In the genomic region with DNA sequence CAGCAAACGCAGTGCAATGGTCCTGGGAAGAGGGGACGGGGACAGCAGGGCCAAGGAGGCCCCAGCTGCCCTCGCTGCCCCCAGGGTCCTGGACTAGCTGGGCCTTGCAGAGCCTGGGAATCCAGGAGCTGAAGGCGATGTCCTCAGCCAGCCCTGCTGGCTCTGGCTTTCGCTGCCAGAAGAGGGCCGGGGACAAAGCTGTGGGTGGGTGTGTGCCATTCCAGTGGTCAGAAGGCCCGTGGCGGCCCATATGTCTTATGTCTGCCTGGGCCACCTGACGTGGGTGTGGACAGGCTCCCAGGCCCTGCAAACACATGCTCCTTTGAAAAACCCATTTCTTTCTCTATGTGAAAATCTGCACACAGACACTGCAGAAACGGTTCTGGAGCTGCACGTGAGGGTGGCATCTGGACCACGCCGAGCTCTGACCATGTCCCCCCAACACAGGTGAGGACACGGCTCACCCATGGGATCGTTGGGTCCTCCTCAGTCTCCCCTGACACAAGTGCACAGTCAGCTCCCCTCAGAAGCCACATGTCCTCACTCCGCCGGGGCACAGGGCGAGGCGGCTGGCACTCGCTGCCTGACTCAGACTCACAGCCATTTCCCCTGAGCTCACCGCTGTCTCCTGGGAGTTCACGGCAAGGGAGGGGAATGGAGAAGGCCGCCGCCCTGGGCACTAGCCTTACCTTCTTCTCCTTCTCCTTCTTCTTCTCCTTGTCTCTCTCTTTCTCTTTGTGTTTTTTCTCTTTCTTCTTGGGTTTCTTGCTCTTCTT, we compare ENCODE assay signal across 19 cellular contexts. TPM values are rescaled to one million over a fixed set of nuclear protein-coding genes. Genes with fewer than 3 reads are reported as not detected.
DNase-seq lines count a peak whose midpoint lies in the region; ATAC-seq, FAIRE-seq and TF ChIP-seq lines count a peak whose summit lies in the region.
"Had no signal": no experiment of that assay in that cellular context is flagged by ENCODE, and none has a peak within 500 bp of the region (broad histone marks: within the 10 kb centered on the region; RNA-seq: fewer than 3 reads in every experiment).

No MANE protein-coding gene starts in this region.

- H3K18ac ChIP-seq in H1 (ENCODE audit: extremely low read depth, low read length) = no peak overlapping the region

- H3K4me3 ChIP-seq in H1 (ENCODE audit: extremely low read depth in 1 of 4, insufficient read depth in 2 of 4, low read depth in 3 of 4, low read length in 4 of 4) = no peak overlapping the region
- H3K4me3 ChIP-seq in osteoblast (ENCODE audit: insufficient read depth, low read length) = no peak overlapping the region
- H3K4me3 ChIP-seq: colonic mucosa, tibial nerve had no signal

- no peak overlapping the region for H2BK120ac ChIP-seq in H1 (replicated peaks; ENCODE audit: low read depth, low read length)

- no peak overlapping the region for H4K5ac ChIP-seq in H1 (ENCODE audit: insufficient read length, low read depth, low read length)

- TF ChIP-seq POLR2A in H1 (IDR thresholded peaks at IDR 0.05; ENCODE audit: control extremely low read depth in 1 of 2, low read depth in 2 of 2, low read length in 2 of 2) = no peak

- H2BK20ac ChIP-seq in H1 (ENCODE audit: low read length) = no peak overlapping the region

- no peaks in the 10 kb centered on the region for H3K4me1 ChIP-seq in H1 (replicated peaks in 1 of 4; ENCODE audit: control insufficient read depth in 3 of 4, insufficient read depth in 4 of 4, low read length in 3 of 4)
- peaks cover 8% of the 10 kb centered on the region for H3K4me1 ChIP-seq in osteoblast (ENCODE audit: insufficient read depth, low read length)
- H3K4me1 ChIP-seq: colonic mucosa had no signal

- DNase-seq in G401 (ENCODE audit: low spot score) (peak; percentile 84), SW480 (ENCODE audit: low spot score) (peak; percentile 65), H1 (ENCODE audit: low read depth in 1 of 2, low spot score in 2 of 2) (no peak), osteoblast (ENCODE audit: insufficient read length, low spot score, missing footprints) (peak; percentile 99), CD1c-positive myeloid dendritic cell (ENCODE audit: extremely low spot score) (no peak), ecto neural progenitor cell (ENCODE audit: low spot score) (no peak)
- DNase-seq: activated CD4-positive, alpha-beta T cell treated with anti-CD3 and anti-CD28 coated beads, Interleukin-2, amount 50 U/mL, for 1 hour; activated T-cell treated with anti-CD3 and anti-CD28 coated beads for 4 hours; CD8-positive, alpha-beta memory T cell; colonic mucosa; erythroblast; GF-D8; HFFc6; NCI-H446 treated with DMSO at 0.1 percent for 48 hours; occipital lobe; SHP77 had no signal

- no peak overlapping the region for H3K27ac ChIP-seq in H1 (ENCODE audit: low read depth, low read length)
- peak overlapping the region; percentile 12 for H3K27ac ChIP-seq in osteoblast (ENCODE audit: low read depth, low read length)
- H3K27ac ChIP-seq: colonic mucosa had no signal

- in situ Hi-C loops in G401 (cut with HindIII; ENCODE audit: low sequenced_read_pairs) = loop anchor here (25.0 kb wide), 1 partner anchor 99 kb away; no protein-coding TSS in a partner anchor

- H3K23me2 ChIP-seq in H1 (ENCODE audit: low read depth, low read length) = no peaks in the 10 kb centered on the region

- H3K23ac ChIP-seq in H1 (ENCODE audit: insufficient read length) = no peak overlapping the region

- TF ChIP-seq CTCF in H1 (IDR thresholded peaks at IDR 0.05; ENCODE audit: control extremely low read depth in 1 of 3, insufficient read depth in 1 of 3, low read depth in 1 of 3, low read length in 3 of 3) = no peak
- TF ChIP-seq CTCF in osteoblast (IDR thresholded peaks at IDR 0.05; ENCODE audit: extremely low read depth, low read depth, low read length) = no peak

- H2BK12ac ChIP-seq in H1 (ENCODE audit: low read depth, low read length) = no peak overlapping the region

- WGBS in H1 (ENCODE audit: extremely low coverage in 1 of 2, insufficient coverage in 1 of 2, insufficient read length in 1 of 2, insufficient replicate concordance in 2 of 2, low coverage in 1 of 2, low lambda C conversion rate in 2 of 2, missing lambda C conversion rate in 1 of 2), 2 experiments = 95% methylated on average over 20 of the region's 24 CpGs; no CpG with 5 or more reads in 1 of the 2 experiments

- no peak overlapping the region for H3K4me2 ChIP-seq in H1 (ENCODE audit: insufficient read depth in 1 of 2, low read depth in 2 of 2, low read length in 2 of 2)
- H3K4me2 ChIP-seq in osteoblast (ENCODE audit: insufficient read depth, low read length) = no peak overlapping the region

- TF ChIP-seq EP300 in H1 (IDR thresholded peaks at IDR 0.05; ENCODE audit: borderline replicate concordance in 1 of 2, low read depth in 2 of 2, low read length in 2 of 2) = no peak

- H3K9ac ChIP-seq in H1 (replicated peaks in 1 of 4; ENCODE audit: extremely low read depth in 1 of 4, low read depth in 3 of 4, low read length in 3 of 4) = no peak overlapping the region

- no peak overlapping the region for H4K8ac ChIP-seq in H1 (ENCODE audit: extremely low read depth, insufficient read depth, low read length)

- no peak overlapping the region for H3K56ac ChIP-seq in H1 (replicated peaks; ENCODE audit: insufficient read length, low read depth, low read length)

- TF ChIP-seq RAD21 in H1 (IDR thresholded peaks at IDR 0.05 in 1 of 2, conservative IDR thresholded peaks at IDR 0.05 in 1 of 2; ENCODE audit: low read depth in 2 of 2, low read length in 2 of 2) = no peak

- no peak overlapping the region for H2BK15ac ChIP-seq in H1 (ENCODE audit: low read length)

- H3K36me3 ChIP-seq in H1 (ENCODE audit: control insufficient read depth in 2 of 4, insufficient read depth in 4 of 4, low read length in 3 of 4) (peaks cover 62 to 99% (median 91%) of the 10 kb centered on the region in 4 experiments), osteoblast (ENCODE audit: insufficient read depth, low read length) (peaks cover 91% of the 10 kb centered on the region)

- no peaks in the 10 kb centered on the region; the same call in none of the 2 replicates for H3K79me1 ChIP-seq in H1 (ENCODE audit: low read depth, low read length)

- H3K27me3 ChIP-seq in H1 (replicated peaks in 1 of 4; ENCODE audit: control insufficient read depth in 3 of 4, extremely low read depth in 1 of 4, insufficient read depth in 3 of 4, low read length in 3 of 4) = no peaks in the 10 kb centered on the region
- no peaks in the 10 kb centered on the region for H3K27me3 ChIP-seq in osteoblast (ENCODE audit: insufficient read depth, low read length)
- H3K27me3 ChIP-seq: colonic mucosa, tibial nerve had no signal

- H3K9me3 ChIP-seq in H1 (ENCODE audit: insufficient read depth in 2 of 2, low read depth in 1 of 2, low read length in 1 of 2) = no peaks in the 10 kb centered on the region
- H3K9me3 ChIP-seq in osteoblast (ENCODE audit: low read depth, low read length) = no peaks in the 10 kb centered on the region
- H3K9me3 ChIP-seq: colonic mucosa, tibial nerve had no signal

- no peak overlapping the region for H2AK5ac ChIP-seq in H1 (ENCODE audit: low read depth, low read length)

- POLR2A ChIA-PET in H1 (lab: Charles Lee; ENCODE audit: partially characterized antibody) = interaction anchor here (1.9 kb wide), 1 partner anchor 10 kb away, joined by 4 read pairs; no protein-coding TSS in a partner anchor

- no peak overlapping the region for H2AFZ ChIP-seq in H1 (ENCODE audit: low read length)
- no peak overlapping the region for H2AFZ ChIP-seq in osteoblast (ENCODE audit: low read length)

- no peak for ATAC-seq in HG02981 (IDR thresholded peaks at IDR 0.05; ENCODE audit: unreplicated experiment)
- ATAC-seq: stimulated activated memory B cell treated with anti-CD40 and anti-IgM and Interleukin-4, amounts not matched to agents 10 μg/mL and 1 μg/mL and 100 μg/mL, for 72 hours had no signal

- peaks cover 9 to 23% of the 10 kb centered on the region in 2 experiments for H4K20me1 ChIP-seq in H1 (replicated peaks in 1 of 2; ENCODE audit: control insufficient read depth in 1 of 2, insufficient read depth in 2 of 2, low read length in 2 of 2)
- peaks cover 40% of the 10 kb centered on the region for H4K20me1 ChIP-seq in osteoblast (ENCODE audit: insufficient read depth, low read length)

- no peak for FAIRE-seq in H1 (lab: Jason Lieb, UNC)

- no peak overlapping the region for H4K91ac ChIP-seq in H1 (replicated peaks; ENCODE audit: insufficient read length, low read length)

- CTCF ChIA-PET in H1 (lab: Charles Lee; ENCODE audit: partially characterized antibody) = interaction anchor here (0.7 to 1.7 kb wide), 3 partner anchors 10 to 44 kb away, joined by 3 to 6 read pairs (median 3); no protein-coding TSS in a partner anchor

- no peak overlapping the region for H3K4ac ChIP-seq in H1 (replicated peaks; ENCODE audit: insufficient read length, low read depth, low read length)

- no peak overlapping the region for H3K14ac ChIP-seq in H1 (ENCODE audit: insufficient read length)

- peak overlapping the region; percentile 52; the same call in 1 of the 2 replicates for H2BK5ac ChIP-seq in H1 (ENCODE audit: low read depth, low read length)

- H3K79me2 ChIP-seq in H1 (ENCODE audit: control insufficient read depth in 1 of 2, insufficient read depth in 2 of 2, low read length in 2 of 2) = no peaks in the 10 kb centered on the region
- H3K79me2 ChIP-seq in osteoblast (ENCODE audit: insufficient read depth, low read length) = peaks cover 19% of the 10 kb centered on the region

RNA-seq across cellular contexts. Expression of gene IZUMO4, which starts 16.9 kb away (rescaled TPM):
- 0.25 and 4.0 TPM in 2 replicates for total RNA-seq in G401 (2014; rRNA removed; shearing (Covaris generic))
- total RNA-seq in H1 (2021; fragmentation: NEBNext Ultra II Directional; extraction: Animal tissue kit (Norgen Biotek cat#: 25700)) = 1.3 and 1.8 TPM in 2 replicates
- 1.9 and 2.3 TPM in 2 replicates for polyA plus RNA-seq in H1 (2011; rRNA removed)
- 2.3 TPM for polyA plus RNA-seq in H1 (2011; cell fraction: cytosol; rRNA removed)
- polyA plus RNA-seq in H1 (2011; cell fraction: nucleus; rRNA removed) = 12.4 TPM
- polyA plus RNA-seq in H1 (2012, experiment 1 of 2) = 0.54 to 2.7 TPM (median 2.0 TPM) in 4 replicates
- polyA plus RNA-seq in H1 (2012, experiment 2 of 2) = 1.1 TPM
- polyA plus RNA-seq in H1 (2013, experiment 1 of 2) = 0.95 TPM
- polyA plus RNA-seq in H1 (2013, experiment 2 of 2) = 0.75 TPM
- polyA minus RNA-seq in H1 (2011; rRNA and poly(A)+ RNA removed) = 0.47 TPM in 1 of 2 replicates, not detected in the other
- 1.5 TPM for polyA minus RNA-seq in H1 (2011; cell fraction: cytosol; rRNA and poly(A)+ RNA removed)
- polyA minus RNA-seq in H1 (2011; cell fraction: nucleus; rRNA and poly(A)+ RNA removed) = 2.4 TPM
- total RNA-seq in osteoblast = 0.36 and 2.4 TPM in 2 replicates

RNA-seq across cellular contexts. Expression of gene MOB3A, which starts 17.5 kb away (rescaled TPM):
- 20.6 and 29.0 TPM in 2 replicates for total RNA-seq in G401 (2014; rRNA removed; shearing (Covaris generic))
- 9.2 and 9.8 TPM in 2 replicates for total RNA-seq in H1 (2021; fragmentation: NEBNext Ultra II Directional; extraction: Animal tissue kit (Norgen Biotek cat#: 25700))
- polyA plus RNA-seq in H1 (2011; rRNA removed) = 9.6 and 10.2 TPM in 2 replicates
- polyA plus RNA-seq in H1 (2011; cell fraction: cytosol; rRNA removed) = 5.2 TPM
- 8.1 TPM for polyA plus RNA-seq in H1 (2011; cell fraction: nucleus; rRNA removed)
- polyA plus RNA-seq in H1 (2012, experiment 1 of 2) = 5.2 to 7.4 TPM (median 7.0 TPM) in 4 replicates
- 5.2 TPM for polyA plus RNA-seq in H1 (2012, experiment 2 of 2)
- polyA plus RNA-seq in H1 (2013, experiment 1 of 2) = 7.2 TPM
- polyA plus RNA-seq in H1 (2013, experiment 2 of 2) = 7.5 TPM
- polyA minus RNA-seq in H1 (2011; rRNA and poly(A)+ RNA removed) = 6.6 and 8.8 TPM in 2 replicates
- polyA minus RNA-seq in H1 (2011; cell fraction: cytosol; rRNA and poly(A)+ RNA removed) = 7.0 TPM
- polyA minus RNA-seq in H1 (2011; cell fraction: nucleus; rRNA and poly(A)+ RNA removed) = 3.3 TPM
- 34.0 and 35.1 TPM in 2 replicates for total RNA-seq in osteoblast

RNA-seq across cellular contexts. Expression of gene AP3D1, which starts 37.7 kb away (rescaled TPM):
- total RNA-seq in G401 (2014; rRNA removed; shearing (Covaris generic)) = 195 and 235 TPM in 2 replicates
- total RNA-seq in H1 (2021; fragmentation: NEBNext Ultra II Directional; extraction: Animal tissue kit (Norgen Biotek cat#: 25700)) = 174 and 184 TPM in 2 replicates
- 161 and 227 TPM in 2 replicates for polyA plus RNA-seq in H1 (2011; rRNA removed)
- 140 TPM for polyA plus RNA-seq in H1 (2011; cell fraction: cytosol; rRNA removed)
- polyA plus RNA-seq in H1 (2011; cell fraction: nucleus; rRNA removed) = 430 TPM
- 183 to 246 TPM (median 225 TPM) in 4 replicates for polyA plus RNA-seq in H1 (2012, experiment 1 of 2)
- polyA plus RNA-seq in H1 (2012, experiment 2 of 2) = 177 TPM
- polyA plus RNA-seq in H1 (2013, experiment 1 of 2) = 94.5 TPM
- polyA plus RNA-seq in H1 (2013, experiment 2 of 2) = 89.2 TPM
- 225 and 237 TPM in 2 replicates for polyA minus RNA-seq in H1 (2011; rRNA and poly(A)+ RNA removed)
- polyA minus RNA-seq in H1 (2011; cell fraction: cytosol; rRNA and poly(A)+ RNA removed) = 139 TPM
- 125 TPM for polyA minus RNA-seq in H1 (2011; cell fraction: nucleus; rRNA and poly(A)+ RNA removed)
- total RNA-seq in osteoblast = 119 and 121 TPM in 2 replicates

RNA-seq across cellular contexts. Expression of gene DOT1L, which starts 50.1 kb away (rescaled TPM):
- total RNA-seq in G401 (2014; rRNA removed; shearing (Covaris generic)) = 12.1 and 14.8 TPM in 2 replicates
- total RNA-seq in H1 (2021; fragmentation: NEBNext Ultra II Directional; extraction: Animal tissue kit (Norgen Biotek cat#: 25700)) = 74.8 and 76.3 TPM in 2 replicates
- 17.5 and 39.8 TPM in 2 replicates for polyA plus RNA-seq in H1 (2011; rRNA removed)
- 28.6 TPM for polyA plus RNA-seq in H1 (2011; cell fraction: cytosol; rRNA removed)
- 232 TPM for polyA plus RNA-seq in H1 (2011; cell fraction: nucleus; rRNA removed)
- 37.0 to 51.6 TPM (median 48.5 TPM) in 4 replicates for polyA plus RNA-seq in H1 (2012, experiment 1 of 2)
- polyA plus RNA-seq in H1 (2012, experiment 2 of 2) = 26.6 TPM
- 36.4 TPM for polyA plus RNA-seq in H1 (2013, experiment 1 of 2)
- polyA plus RNA-seq in H1 (2013, experiment 2 of 2) = 32.3 TPM
- polyA minus RNA-seq in H1 (2011; rRNA and poly(A)+ RNA removed) = 16.0 and 21.9 TPM in 2 replicates
- 24.8 TPM for polyA minus RNA-seq in H1 (2011; cell fraction: cytosol; rRNA and poly(A)+ RNA removed)
- polyA minus RNA-seq in H1 (2011; cell fraction: nucleus; rRNA and poly(A)+ RNA removed) = 49.1 TPM
- total RNA-seq in osteoblast = 6.9 and 7.1 TPM in 2 replicates

Comparison
In these comparisons a context has a peak if more than half of its experiments do, and no peak if none do; other contexts are left out.
1. DNase-seq: peak in G401 (single experiment), SW480 (single experiment) and osteoblast (single experiment); none in H1 (0 of 2), CD1c-positive myeloid dendritic cell (single experiment) and ecto neural progenitor cell (single experiment).